1 cellular context compared by ENCODE assay signal in genomic region chr3:150759947-150760346, GRCh38.
TF ChIP-seq lines count a peak whose summit lies in the region.

No MANE protein-coding gene starts in this region.

TF ChIP-seq in IMR-90, 13 proteins besides CTCF, POLR2A, EP300 and RAD21 (continued from another document):
- TF ChIP-seq BHLHE40 (IDR thresholded peaks at IDR 0.05; ENCODE audit: low read depth, low read length) (no peak), USF2 (IDR thresholded peaks at IDR 0.05; ENCODE audit: low read depth, low read length) (no peak), RCOR1 (IDR thresholded peaks at IDR 0.05; ENCODE audit: insufficient replicate concordance, low read length) (no peak), CEBPB (IDR thresholded peaks at IDR 0.05; ENCODE audit: low read depth, low read length) (no peak), FOS (IDR thresholded peaks at IDR 0.05; ENCODE audit: low read depth, low read length) (no peak)
TF ChIP-seq in IMR-90: peak in this region for 0.
